In genomic region chr22:42158456-42159132, GRCh38 we compare ENCODE assay signal across 32 cellular contexts. TPM values are rescaled to one million over a fixed set of nuclear protein-coding genes. Genes with fewer than 3 reads are reported as not detected.
"Had no signal": no experiment of that assay in that cellular context is flagged by ENCODE, and none has a peak within 500 bp of the region (broad histone marks: within the 10 kb centered on the region; RNA-seq: fewer than 3 reads in every experiment).

No MANE protein-coding gene starts in this region.

- H3K9me3 ChIP-seq: ascending aorta, breast epithelium had no signal

- H3K36me3 ChIP-seq: breast epithelium had no signal

- H3K27ac Mint-ChIP-seq: activated B cell treated with CpG ODN at 0.5 μM for 24 hours; activated CD8-positive, alpha-beta T cell treated with anti-CD3 and anti-CD28 coated beads for 36 hours; activated naive CD8-positive, alpha-beta T cell treated with anti-CD3 and anti-CD28 coated beads, Interleukin-2, amount 10 ng/mL, durations not matched to agents 7 days and 5 days; activated T-helper 1 cell treated with anti-CD3 and anti-CD28 coated beads, Interleukin-12 subunit alpha, Interleukin-12 subunit beta, Interleukin-2, Interleukin-4 antibody, amounts not matched to agents 30 ng/mL and 10 ng/mL and 1 ng/mL, durations not matched to agents 14 hours and 24 hours and 36 hours had no signal

- H3K4me3 Mint-ChIP-seq: activated B cell treated with CpG ODN at 0.5 μM for 24 hours; activated CD8-positive, alpha-beta T cell treated with anti-CD3 and anti-CD28 coated beads for 36 hours; activated naive CD8-positive, alpha-beta T cell treated with anti-CD3 and anti-CD28 coated beads, Interleukin-2, amount 10 ng/mL, durations not matched to agents 7 days and 5 days; activated T-helper 1 cell treated with anti-CD3 and anti-CD28 coated beads, Interleukin-12 subunit alpha, Interleukin-12 subunit beta, Interleukin-2, Interleukin-4 antibody, amounts not matched to agents 30 ng/mL and 10 ng/mL and 1 ng/mL, durations not matched to agents 14 hours and 24 hours and 36 hours had no signal

- H3K4me1 Mint-ChIP-seq: activated B cell treated with CpG ODN at 0.5 μM for 24 hours had no signal

- H3K4me3 ChIP-seq: ascending aorta, breast epithelium, PC-9 had no signal

- DNase-seq: activated B cell treated with CpG ODN at 0.5 μM for 24 hours; activated CD4-positive, alpha-beta T cell treated with anti-CD3 and anti-CD28 coated beads for 48 hours; activated CD4-positive, CD25-positive, alpha-beta regulatory T cell treated with anti-CD3 and anti-CD28 coated beads, Interleukin-2, amount 50 U/mL, for 72 hours; activated CD8-positive, alpha-beta T cell treated with anti-CD3 and anti-CD28 coated beads for 36 hours; activated effector memory CD4-positive, alpha-beta T cell treated with Interleukin-2 at 50 U/mL for 16 hours; activated naive CD4-positive, alpha-beta T cell treated with anti-CD3 and anti-CD28 coated beads, Interleukin-2, amount 50 U/mL, for 16 hours; activated naive CD8-positive, alpha-beta T cell treated with anti-CD3 and anti-CD28 coated beads, Interleukin-2, amount 10 ng/mL, durations not matched to agents 7 days and 5 days; activated T-cell treated with anti-CD3 and anti-CD28 coated beads, Interleukin-2, amount 50 U/mL, for 1 hour; amygdala; MM.1S; MV-4-11; NCI-H1092; NCI-H1436 treated with DMSO at 0.1 percent for 48 hours; NCI-H1694 treated with DMSO at 0.1 percent for 48 hours; NCI-H2029; NCI-H345; NCI-H510A; NCI-H526; NCI-H748 treated with DMSO at 0.1 percent for 48 hours; NK-92 treated with Interleukin-12 subunit alpha and Interleukin-12 subunit beta, amount 100 ng/mL, for 24 hours; PC-9; SW 1271; T-helper 1 cell; T-helper 2 cell; T-helper 9 cell had no signal

- H3K27me3 ChIP-seq: ascending aorta, breast epithelium had no signal

- H3K27me3 Mint-ChIP-seq: activated B cell treated with CpG ODN at 0.5 μM for 24 hours; activated CD8-positive, alpha-beta T cell treated with anti-CD3 and anti-CD28 coated beads for 36 hours; activated naive CD8-positive, alpha-beta T cell treated with anti-CD3 and anti-CD28 coated beads, Interleukin-2, amount 10 ng/mL, durations not matched to agents 7 days and 5 days had no signal

- ATAC-seq: activated CD8-positive, alpha-beta T cell treated with anti-CD3 and anti-CD28 coated beads for 36 hours; Right ventricle myocardium inferior had no signal

- H3K27ac ChIP-seq: ascending aorta, breast epithelium, KMS-11, PC-9, RWPE1, VCaP had no signal

- H3K9me3 Mint-ChIP-seq: activated B cell treated with CpG ODN at 0.5 μM for 24 hours; activated CD8-positive, alpha-beta T cell treated with anti-CD3 and anti-CD28 coated beads for 36 hours; activated naive CD8-positive, alpha-beta T cell treated with anti-CD3 and anti-CD28 coated beads, Interleukin-2, amount 10 ng/mL, durations not matched to agents 7 days and 5 days; activated T-helper 1 cell treated with anti-CD3 and anti-CD28 coated beads, Interleukin-12 subunit alpha, Interleukin-12 subunit beta, Interleukin-2, Interleukin-4 antibody, amounts not matched to agents 30 ng/mL and 10 ng/mL and 1 ng/mL, durations not matched to agents 14 hours and 24 hours and 36 hours had no signal

- H3K4me1 ChIP-seq: ascending aorta, breast epithelium had no signal

RNA-seq across cellular contexts. Expression of gene CYP2D6, which starts 28.0 kb away (rescaled TPM):
- total RNA-seq: Right ventricle myocardium inferior had no signal
